ENCODE assay signal across 30 cellular contexts in genomic region chr5:158283341-158283740, GRCh38.
"Had no signal": no experiment of that assay in that cellular context is flagged by ENCODE, and none has a peak within 500 bp of the region (broad histone marks: within the 10 kb centered on the region; RNA-seq: fewer than 3 reads in every experiment).

No MANE protein-coding gene starts in this region.

- DNase-seq: activated CD4-positive, alpha-beta memory T cell treated with anti-CD3 and anti-CD28 coated beads, Interleukin-2, amount 10 ng/mL, durations not matched to agents 7 days and 5 days; activated CD4-positive, alpha-beta T cell treated with anti-CD3 and anti-CD28 coated beads for 1 hour; activated CD4-positive, alpha-beta T cell treated with anti-CD3 and anti-CD28 coated beads for 48 hours; activated CD4-positive, CD25-positive, alpha-beta regulatory T cell; activated effector memory CD4-positive, alpha-beta T cell treated with anti-CD3 and anti-CD28 coated beads, Interleukin-2, amount 50 U/mL, for 16 hours; activated naive CD4-positive, alpha-beta T cell; activated naive CD4-positive, alpha-beta T cell treated with anti-CD3 and anti-CD28 coated beads, Interleukin-2, amount 50 U/mL, for 16 hours; activated naive CD8-positive, alpha-beta T cell treated with anti-CD3 and anti-CD28 coated beads for 36 hours; activated T-cell treated with anti-CD3 and anti-CD28 coated beads, Interleukin-2, amount 50 U/mL, for 1 hour; activated T-cell treated with anti-CD3 and anti-CD28 coated beads, Interleukin-2, amount 50 U/mL, for 72 hours; amygdala; Kasumi-1; MG63; NCI-H1092; NCI-H1436 treated with DMSO at 0.1 percent for 48 hours; NCI-H1694 treated with DMSO at 0.1 percent for 48 hours; NCI-H2029; NCI-H2171; NCI-H510A; NCI-H526; NCI-H748 treated with DMSO at 0.1 percent for 48 hours; NK-92 treated with Interleukin-12 subunit alpha and Interleukin-12 subunit beta, amount 100 ng/mL, for 24 hours; OCI-M1; Right ventricle myocardium superior; T1000; WERI-Rb-1 had no signal

- H3K36me3 Mint-ChIP-seq: activated naive CD8-positive, alpha-beta T cell treated with anti-CD3 and anti-CD28 coated beads for 36 hours had no signal

- H3K36me3 ChIP-seq: ascending aorta, cardiac muscle cell, MG63, WERI-Rb-1 had no signal

- H3K27ac ChIP-seq: ascending aorta, cardiac muscle cell, WERI-Rb-1 had no signal

- H3K9me3 ChIP-seq: ascending aorta had no signal

- H3K27ac Mint-ChIP-seq: activated CD4-positive, alpha-beta memory T cell treated with anti-CD3 and anti-CD28 coated beads, Interleukin-2, amount 10 ng/mL, durations not matched to agents 7 days and 5 days; activated naive CD8-positive, alpha-beta T cell treated with anti-CD3 and anti-CD28 coated beads for 36 hours; activated T-cell treated with anti-CD3 and anti-CD28 coated beads, Interleukin-2, amount 50 U/mL, for 72 hours; activated T-helper 17 cell treated with anti-CD3 and anti-CD28 coated beads, Interleukin-2, amount 50 U/mL, for 72 hours had no signal

- H3K27me3 ChIP-seq: ascending aorta, cardiac muscle cell, MG63 had no signal

- H3K4me3 ChIP-seq: ascending aorta, cardiac muscle cell, MG63 had no signal

- ATAC-seq: activated T-cell treated with anti-CD3 and anti-CD28 coated beads, Interleukin-2, amount 50 U/mL, for 72 hours; activated T-helper 17 cell treated with anti-CD3 and anti-CD28 coated beads, Interleukin-2, amount 50 U/mL, for 72 hours had no signal

- H3K4me1 Mint-ChIP-seq: activated CD4-positive, alpha-beta memory T cell treated with anti-CD3 and anti-CD28 coated beads, Interleukin-2, amount 10 ng/mL, durations not matched to agents 7 days and 5 days; activated naive CD8-positive, alpha-beta T cell treated with anti-CD3 and anti-CD28 coated beads for 36 hours; activated T-helper 17 cell treated with anti-CD3 and anti-CD28 coated beads, Interleukin-2, amount 50 U/mL, for 72 hours; central memory CD8-positive, alpha-beta T cell had no signal

- H3K9me3 Mint-ChIP-seq: activated CD4-positive, alpha-beta memory T cell treated with anti-CD3 and anti-CD28 coated beads, Interleukin-2, amount 10 ng/mL, durations not matched to agents 7 days and 5 days; activated naive CD8-positive, alpha-beta T cell treated with anti-CD3 and anti-CD28 coated beads for 36 hours; activated T-cell treated with anti-CD3 and anti-CD28 coated beads, Interleukin-2, amount 50 U/mL, for 72 hours; activated T-helper 17 cell treated with anti-CD3 and anti-CD28 coated beads, Interleukin-2, amount 50 U/mL, for 72 hours; central memory CD8-positive, alpha-beta T cell had no signal

- H3K27me3 Mint-ChIP-seq: activated CD4-positive, alpha-beta memory T cell treated with anti-CD3 and anti-CD28 coated beads, Interleukin-2, amount 10 ng/mL, durations not matched to agents 7 days and 5 days; activated naive CD8-positive, alpha-beta T cell treated with anti-CD3 and anti-CD28 coated beads for 36 hours had no signal

- H3K4me3 Mint-ChIP-seq: activated CD4-positive, alpha-beta memory T cell treated with anti-CD3 and anti-CD28 coated beads, Interleukin-2, amount 10 ng/mL, durations not matched to agents 7 days and 5 days; activated naive CD8-positive, alpha-beta T cell treated with anti-CD3 and anti-CD28 coated beads for 36 hours; activated T-cell treated with anti-CD3 and anti-CD28 coated beads, Interleukin-2, amount 50 U/mL, for 72 hours; activated T-helper 17 cell treated with anti-CD3 and anti-CD28 coated beads, Interleukin-2, amount 50 U/mL, for 72 hours; central memory CD8-positive, alpha-beta T cell had no signal
